In genomic region chr11:8099291-8099899, GRCh38 we compare ENCODE assay signal across 8 cellular contexts. TPM values are rescaled to one million over a fixed set of nuclear protein-coding genes. Genes with fewer than 3 reads are reported as not detected.
DNase-seq lines count a peak whose midpoint lies in the region; ATAC-seq, FAIRE-seq and TF ChIP-seq lines count a peak whose summit lies in the region.

No MANE protein-coding gene starts in this region.

- no peaks in the 10 kb centered on the region for H3K27me3 ChIP-seq in right atrium auricular region
- no peaks in the 10 kb centered on the region for H3K27me3 ChIP-seq in small intestine (ENCODE audit: control insufficient read depth in 2 of 2, insufficient read depth in 2 of 2, low read length in 2 of 2)

- 37 to 47% (median 41%) methylated on average over 3 of the region's 3 CpGs for WGBS in small intestine, 3 donors

- no peak overlapping the region for H3K4me3 Mint-ChIP-seq in T-cell

- H3K36me3 Mint-ChIP-seq in T-cell: no peaks in the 10 kb centered on the region

- H3K4me3 ChIP-seq in right atrium auricular region (no peak overlapping the region), small intestine (ENCODE audit: low read depth in 1 of 2, low read length in 2 of 2) (no peak overlapping the region)

- FAIRE-seq in small intestine (lab: Jason Lieb, UNC): no peak

- ATAC-seq in GM18861 (IDR thresholded peaks at IDR 0.05; ENCODE audit: unreplicated experiment) (peak; percentile 56), T-cell (replicated peaks in 1 of 4) (peak; percentile 33 to 62 (median 48)), HG02884 (IDR thresholded peaks at IDR 0.05; ENCODE audit: unreplicated experiment) (no peak)

- CTCF ChIA-PET in T-cell (lab: Charles Lee): interaction anchor here (0.5 to 5.6 kb wide), 33 partner anchors 8 to 1624 kb away, joined by 3 to 75 read pairs (median 4); partner anchors contain the start of gene EIF3F (in 1 of the 2)

- DNase-seq in AG20443 (ENCODE audit: low spot score): peak; percentile 77
- peak; percentile 21 for DNase-seq in KG1 (lab: John Stamatoyannopoulos, UW)
- peak in 33 of 34 experiments; percentile 11 to 77 (median 55) for DNase-seq in T-cell
- DNase-seq in amniotic stem cell (lab: John Stamatoyannopoulos, UW): peak; percentile 36
- peak; percentile 86 for DNase-seq in right atrium auricular region (ENCODE audit: low spot score)
- DNase-seq in small intestine: peak; percentile 78

- H3K9me3 Mint-ChIP-seq in T-cell: no peaks in the 10 kb centered on the region

- peak; percentile 49 to 81 for TF ChIP-seq CTCF in right atrium auricular region (IDR thresholded peaks at IDR 0.05)

- POLR2A ChIA-PET in T-cell (lab: Charles Lee): no interaction called here

- H3K9me3 ChIP-seq in right atrium auricular region: no peaks in the 10 kb centered on the region
- no peaks in the 10 kb centered on the region for H3K9me3 ChIP-seq in small intestine (ENCODE audit: control insufficient read depth, low read depth)

- peaks cover 45% of the 10 kb centered on the region for H3K36me3 ChIP-seq in right atrium auricular region
- peaks cover 0 to 2% of the 10 kb centered on the region in 2 donors for H3K36me3 ChIP-seq in small intestine (ENCODE audit: control insufficient read depth in 2 of 2, insufficient read depth in 2 of 2, low read length in 2 of 2)

- H3K27ac ChIP-seq in right atrium auricular region (no peak overlapping the region), small intestine (ENCODE audit: low read depth in 1 of 2, low read length in 1 of 2) (no peak overlapping the region)

- H3K27ac Mint-ChIP-seq in T-cell: no peak overlapping the region

- no peaks in the 10 kb centered on the region for H3K27me3 Mint-ChIP-seq in T-cell

- no peaks in the 10 kb centered on the region for H3K4me1 Mint-ChIP-seq in T-cell

- no peaks in the 10 kb centered on the region for H3K4me1 ChIP-seq in right atrium auricular region
- H3K4me1 ChIP-seq in small intestine (ENCODE audit: control insufficient read depth in 2 of 2, insufficient read depth in 1 of 2, low read depth in 1 of 2, low read length in 1 of 2): peaks cover 0 to under 1% of the 10 kb centered on the region in 2 donors

RNA-seq across cellular contexts. Expression of gene TUB, which starts 18.4 kb away (rescaled TPM):
- total RNA-seq in T-cell (under 1 TPM; 0.05 to 0.33 (median 0.19) TPM), right atrium auricular region (10 to 100 TPM; 11.3 to 22.9 TPM)
- 1 to 10 TPM in 1 of 3 donors, under 1 TPM in 1, not detected in 1; 0.54 to 3.5 TPM for polyA plus RNA-seq in small intestine

Comparison
In these comparisons a context has a peak if more than half of its experiments do, and no peak if none do; other contexts are left out.
1. DNase-seq: peak in every context shown above with its lines; median percentile 86 in right atrium auricular region; 78 in small intestine; 77 in AG20443; 55 in T-cell; 36 in amniotic stem cell; 21 in KG1.
2. RNA of gene TUB, which starts 18.4 kb away (total RNA-seq): 11.3 to 22.9 TPM in right atrium auricular region; 0.05 to 0.33 TPM in T-cell; every median in the first group is over 4 times any median in the second.